In genomic region chr21:39610705-39611104, GRCh38 we compare ENCODE assay signal across 20 cellular contexts. TPM values are rescaled to one million over a fixed set of nuclear protein-coding genes. Genes with fewer than 3 reads are reported as not detected.
A peak's percentile ranks its signal among the peaks of the same experiment; 100 is the strongest.
DNase-seq lines count a peak whose midpoint lies in the region; ATAC-seq and TF ChIP-seq lines count a peak whose summit lies in the region.
"Had no signal": no experiment of that assay in that cellular context is flagged by ENCODE, and none has a peak within 500 bp of the region (broad histone marks: within the 10 kb centered on the region; RNA-seq: fewer than 3 reads in every experiment).

No MANE protein-coding gene starts in this region.

- H3K27me3 Mint-ChIP-seq in endodermal cell (ENCODE audit: insufficient read depth) (peaks cover 5% of the 10 kb centered on the region), neural progenitor cell (ENCODE audit: insufficient read depth, low read depth) (peaks cover 16% of the 10 kb centered on the region)

- H3K4me1 Mint-ChIP-seq in endodermal cell = peaks cover 51% of the 10 kb centered on the region
- H3K4me1 Mint-ChIP-seq in neural progenitor cell = peaks cover 25% of the 10 kb centered on the region
- H3K4me1 Mint-ChIP-seq: activated T-helper 17 cell treated with anti-CD3 and anti-CD28 coated beads, Interleukin-2, amount 50 U/mL, for 72 hours; stimulated activated effector memory CD8-positive, alpha-beta T cell treated with anti-CD3 and anti-CD28 coated beads, Interleukin-12 subunit alpha, Interleukin-12 subunit beta, amount 100 ng/mL, for 72 hours had no signal

- H3K4me3 ChIP-seq in endodermal cell (ENCODE audit: low read length) = no peak overlapping the region
- no peak overlapping the region for H3K4me3 ChIP-seq in neural progenitor cell
- H3K4me3 ChIP-seq in suprapubic skin = no peak overlapping the region
- H3K4me3 ChIP-seq: GM23248, SJSA1 had no signal

- 42 to 44% methylated on average over 2 to 3 of the region's 3 CpGs for WGBS in endodermal cell (ENCODE audit: insufficient coverage in 1 of 2, insufficient read length in 1 of 2), 2 experiments
- WGBS in suprapubic skin = 69% methylated on average over 3 of the region's 3 CpGs

- no peak for TF ChIP-seq POLR2A in suprapubic skin (IDR thresholded peaks at IDR 0.05)

- H3K4me3 Mint-ChIP-seq in endodermal cell (peak overlapping the region; percentile 82), neural progenitor cell (peak overlapping the region; percentile 69)
- H3K4me3 Mint-ChIP-seq: activated CD8-positive, alpha-beta T cell treated with anti-CD3 and anti-CD28 coated beads for 36 hours; activated T-helper 17 cell treated with anti-CD3 and anti-CD28 coated beads, Interleukin-2, amount 50 U/mL, for 72 hours; stimulated activated effector memory CD8-positive, alpha-beta T cell treated with anti-CD3 and anti-CD28 coated beads, Interleukin-12 subunit alpha, Interleukin-12 subunit beta, amount 100 ng/mL, for 72 hours had no signal

- no peak overlapping the region for H3K9ac ChIP-seq in endodermal cell (ENCODE audit: extremely low read depth, low read length, poor library complexity, severe bottlenecking)
- H3K9ac ChIP-seq in neural progenitor cell = no peak overlapping the region
- H3K9ac ChIP-seq: GM23248 had no signal

- ATAC-seq in GM21447 (IDR thresholded peaks at IDR 0.05; ENCODE audit: unreplicated experiment) (no peak), HG03095 (IDR thresholded peaks at IDR 0.05; ENCODE audit: unreplicated experiment) (no peak)
- ATAC-seq: activated CD8-positive, alpha-beta T cell treated with anti-CD3 and anti-CD28 coated beads for 36 hours; activated T-helper 17 cell treated with anti-CD3 and anti-CD28 coated beads, Interleukin-2, amount 50 U/mL, for 72 hours; stimulated activated effector memory CD8-positive, alpha-beta T cell treated with anti-CD3 and anti-CD28 coated beads, Interleukin-12 subunit alpha, Interleukin-12 subunit beta, amount 100 ng/mL, for 72 hours had no signal

- no peak overlapping the region for H2AFZ ChIP-seq in neural progenitor cell (replicated peaks)
- H2AFZ ChIP-seq: GM23248 had no signal

- peaks cover 14% of the 10 kb centered on the region for H3F3A ChIP-seq in neural progenitor cell (ENCODE audit: low read depth)

- H3K9me3 ChIP-seq in endodermal cell (ENCODE audit: control insufficient read depth, low read length) (no peaks in the 10 kb centered on the region), neural progenitor cell (ENCODE audit: low read depth) (no peaks in the 10 kb centered on the region), suprapubic skin (no peaks in the 10 kb centered on the region)
- H3K9me3 ChIP-seq: SJSA1 had no signal

- H3K27ac Mint-ChIP-seq in endodermal cell = peak overlapping the region; percentile 91
- H3K27ac Mint-ChIP-seq in neural progenitor cell = no peak overlapping the region
- H3K27ac Mint-ChIP-seq: activated CD8-positive, alpha-beta T cell treated with anti-CD3 and anti-CD28 coated beads for 36 hours; activated T-helper 17 cell treated with anti-CD3 and anti-CD28 coated beads, Interleukin-2, amount 50 U/mL, for 72 hours; stimulated activated effector memory CD8-positive, alpha-beta T cell treated with anti-CD3 and anti-CD28 coated beads, Interleukin-12 subunit alpha, Interleukin-12 subunit beta, amount 100 ng/mL, for 72 hours had no signal

- no peaks in the 10 kb centered on the region for H3K9me3 Mint-ChIP-seq in endodermal cell
- no peaks in the 10 kb centered on the region for H3K9me3 Mint-ChIP-seq in neural progenitor cell
- H3K9me3 Mint-ChIP-seq: activated CD8-positive, alpha-beta T cell treated with anti-CD3 and anti-CD28 coated beads for 36 hours; activated T-helper 17 cell treated with anti-CD3 and anti-CD28 coated beads, Interleukin-2, amount 50 U/mL, for 72 hours; stimulated activated effector memory CD8-positive, alpha-beta T cell treated with anti-CD3 and anti-CD28 coated beads, Interleukin-12 subunit alpha, Interleukin-12 subunit beta, amount 100 ng/mL, for 72 hours had no signal

- H3K79me2 ChIP-seq in neural progenitor cell (ENCODE audit: low read depth) = peaks cover 8% of the 10 kb centered on the region

- H3K36me3 Mint-ChIP-seq in endodermal cell (ENCODE audit: low read depth) (peaks cover 6% of the 10 kb centered on the region), neural progenitor cell (peaks cover 4% of the 10 kb centered on the region)
- H3K36me3 Mint-ChIP-seq: stimulated activated effector memory CD8-positive, alpha-beta T cell treated with anti-CD3 and anti-CD28 coated beads, Interleukin-12 subunit alpha, Interleukin-12 subunit beta, amount 100 ng/mL, for 72 hours had no signal

- peaks cover 18% of the 10 kb centered on the region for H3K4me1 ChIP-seq in endodermal cell (ENCODE audit: control insufficient read depth, insufficient read depth, low read length)
- peaks cover 25% of the 10 kb centered on the region for H3K4me1 ChIP-seq in neural progenitor cell
- peaks cover 4% of the 10 kb centered on the region for H3K4me1 ChIP-seq in suprapubic skin

- TF ChIP-seq CTCF in endodermal cell (conservative IDR thresholded peaks at IDR 0.05) = no peak
- no peak for TF ChIP-seq CTCF in neural progenitor cell (IDR thresholded peaks at IDR 0.05)
- no peak for TF ChIP-seq CTCF in suprapubic skin (IDR thresholded peaks at IDR 0.05)

- H3K27ac ChIP-seq in endodermal cell (ENCODE audit: low read depth, low read length) (no peak overlapping the region), neural progenitor cell (no peak overlapping the region), suprapubic skin (no peak overlapping the region)
- H3K27ac ChIP-seq: dorsolateral prefrontal cortex, GM23248, SJSA1 had no signal

- peak; percentile 14 for DNase-seq in DMS79 treated with DMSO at 0.1 percent for 48 hours (lab: John Stamatoyannopoulos, UW)
- no peak for DNase-seq in DMS79 (lab: John Stamatoyannopoulos, UW)
- peak; percentile 56 for DNase-seq in NCI-H1417 treated with DMSO at 0.1 percent for 48 hours (lab: John Stamatoyannopoulos, UW)
- peak; percentile 92 for DNase-seq in endodermal cell
- DNase-seq in neural progenitor cell (ENCODE audit: low spot score) = peak; percentile 65
- DNase-seq in suprapubic skin (ENCODE audit: low spot score in 2 of 2) = no peak
- DNase-seq: activated CD8-positive, alpha-beta T cell treated with anti-CD3 and anti-CD28 coated beads for 36 hours; aorta; dorsolateral prefrontal cortex; GM23248; hippocampal formation; Karpas-422; mammary epithelial cell; NCI-H1930; trophoblast cell had no signal

- H3K27me3 ChIP-seq in endodermal cell (ENCODE audit: control insufficient read depth, insufficient read depth, low read length, poor library complexity, severe bottlenecking) (no peaks in the 10 kb centered on the region), neural progenitor cell (peaks cover 10% of the 10 kb centered on the region), suprapubic skin (peaks cover 44% of the 10 kb centered on the region)

- peak overlapping the region; percentile 83 for H3K4me2 ChIP-seq in neural progenitor cell

- H4K20me1 ChIP-seq in neural progenitor cell (ENCODE audit: low read depth) = no peaks in the 10 kb centered on the region

- TF ChIP-seq EP300 in suprapubic skin (IDR thresholded peaks at IDR 0.05) = no peak

- H3K36me3 ChIP-seq in endodermal cell (ENCODE audit: control insufficient read depth, insufficient read depth, low read length) = no peaks in the 10 kb centered on the region
- H3K36me3 ChIP-seq in neural progenitor cell = no peaks in the 10 kb centered on the region
- no peaks in the 10 kb centered on the region for H3K36me3 ChIP-seq in suprapubic skin
- H3K36me3 ChIP-seq: SJSA1 had no signal

RNA-seq across cellular contexts. Expression of gene B3GALT5, which starts 2.0 kb away (rescaled TPM):
- 1 to 10 TPM; 2.5 to 6.1 TPM for total RNA-seq in endodermal cell
- polyA plus RNA-seq in endodermal cell (2013, experiment 1 of 2) = 1.2 TPM
- 1.0 TPM for polyA plus RNA-seq in endodermal cell (2013, experiment 2 of 2)
- 1.3 and 1.5 TPM in 2 replicates for total RNA-seq in neural progenitor cell (ENCODE audit: low replicate concordance)
- total RNA-seq in suprapubic skin = 1 to 10 TPM in 3 of 4 donors, under 1 TPM in 1; 0.89 to 5.9 (median 3.1) TPM
- total RNA-seq: activated CD8-positive, alpha-beta T cell treated with anti-CD3 and anti-CD28 coated beads for 36 hours; GM23248; mammary epithelial cell had no signal
- polyA plus RNA-seq: GM23248, mammary epithelial cell had no signal

Comparison
In these comparisons a context has a peak if more than half of its experiments do, and no peak if none do; other contexts are left out.
1. DNase-seq: peak in DMS79 treated with DMSO at 0.1 percent for 48 hours (single experiment), NCI-H1417 treated with DMSO at 0.1 percent for 48 hours (single experiment), endodermal cell (single experiment) and neural progenitor cell (single experiment); none in DMS79 (single experiment) and suprapubic skin (0 of 2).